In the genomic region with DNA sequence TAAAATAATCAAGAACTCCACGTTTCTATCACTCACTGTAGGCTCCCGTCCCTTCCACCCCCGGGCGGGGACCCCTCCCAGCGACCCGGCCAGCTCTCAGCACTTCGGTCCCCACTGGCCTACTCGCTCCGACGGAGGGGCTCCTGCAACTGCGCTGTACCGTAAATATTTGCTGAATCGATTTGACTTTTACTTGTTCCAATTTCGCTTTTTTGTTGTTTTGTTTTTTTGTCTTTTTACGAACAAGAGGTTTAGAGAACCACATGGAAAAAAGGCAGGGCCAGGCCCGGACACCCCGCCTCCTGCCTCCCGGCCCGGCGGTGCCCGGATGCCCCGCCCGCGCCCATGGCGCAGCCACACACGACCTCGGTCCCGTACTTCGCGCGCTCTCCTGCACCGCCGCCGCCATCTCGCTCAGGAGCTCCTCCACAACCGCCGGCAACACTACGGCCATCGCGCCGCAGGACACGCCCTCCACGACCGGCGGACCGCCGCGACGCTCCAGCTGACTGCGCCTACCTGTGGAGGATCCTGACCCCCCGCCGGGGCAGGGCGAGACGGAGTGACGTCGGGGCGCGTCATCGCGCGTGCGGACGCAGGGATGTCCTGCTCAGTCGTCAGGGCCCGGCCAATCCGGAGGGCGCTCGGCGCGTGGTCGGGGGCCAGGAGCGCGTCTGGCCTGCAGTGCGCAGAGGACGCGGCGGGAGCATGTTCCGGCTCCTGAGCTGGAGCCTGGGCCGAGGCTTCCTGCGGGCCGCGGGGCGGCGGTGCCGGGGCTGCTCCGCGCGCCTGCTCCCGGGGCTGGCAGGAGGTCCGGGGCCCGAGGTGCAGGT, we compare ENCODE assay signal across 1 cellular context.
A peak's percentile ranks its signal among the peaks of the same experiment; 100 is the strongest.
TF ChIP-seq lines count a peak whose summit lies in the region.

A gene with protein sequence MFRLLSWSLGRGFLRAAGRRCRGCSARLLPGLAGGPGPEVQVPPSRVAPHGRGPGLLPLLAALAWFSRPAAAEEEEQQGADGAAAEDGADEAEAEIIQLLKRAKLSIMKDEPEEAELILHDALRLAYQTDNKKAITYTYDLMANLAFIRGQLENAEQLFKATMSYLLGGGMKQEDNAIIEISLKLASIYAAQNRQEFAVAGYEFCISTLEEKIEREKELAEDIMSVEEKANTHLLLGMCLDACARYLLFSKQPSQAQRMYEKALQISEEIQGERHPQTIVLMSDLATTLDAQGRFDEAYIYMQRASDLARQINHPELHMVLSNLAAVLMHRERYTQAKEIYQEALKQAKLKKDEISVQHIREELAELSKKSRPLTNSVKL (plus strand): TSS at position 684 of the 833 bp plus-strand sequence. CDS start 25 bp downstream, at position 709.
A gene with protein sequence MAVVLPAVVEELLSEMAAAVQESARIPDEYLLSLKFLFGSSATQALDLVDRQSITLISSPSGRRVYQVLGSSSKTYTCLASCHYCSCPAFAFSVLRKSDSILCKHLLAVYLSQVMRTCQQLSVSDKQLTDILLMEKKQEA (minus strand): TSS at position 564 of the 833 bp plus-strand sequence. CDS start 110 bp downstream, at position 454.

TF ChIP-seq in HepG2, 621 proteins besides CTCF, POLR2A, EP300 and RAD21 (continued from another document and continues in another):
- TF ChIP-seq, protein P1, sequence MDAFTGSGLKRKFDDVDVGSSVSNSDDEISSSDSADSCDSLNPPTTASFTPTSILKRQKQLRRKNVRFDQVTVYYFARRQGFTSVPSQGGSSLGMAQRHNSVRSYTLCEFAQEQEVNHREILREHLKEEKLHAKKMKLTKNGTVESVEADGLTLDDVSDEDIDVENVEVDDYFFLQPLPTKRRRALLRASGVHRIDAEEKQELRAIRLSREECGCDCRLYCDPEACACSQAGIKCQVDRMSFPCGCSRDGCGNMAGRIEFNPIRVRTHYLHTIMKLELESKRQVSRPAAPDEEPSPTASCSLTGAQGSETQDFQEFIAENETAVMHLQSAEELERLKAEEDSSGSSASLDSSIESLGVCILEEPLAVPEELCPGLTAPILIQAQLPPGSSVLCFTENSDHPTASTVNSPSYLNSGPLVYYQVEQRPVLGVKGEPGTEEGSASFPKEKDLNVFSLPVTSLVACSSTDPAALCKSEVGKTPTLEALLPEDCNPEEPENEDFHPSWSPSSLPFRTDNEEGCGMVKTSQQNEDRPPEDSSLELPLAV (CRISPR knock-in tag; conservative IDR thresholded peaks at IDR 0.05; ENCODE audit: low read depth): peak; percentile 95
- TF ChIP-seq, protein P2, sequence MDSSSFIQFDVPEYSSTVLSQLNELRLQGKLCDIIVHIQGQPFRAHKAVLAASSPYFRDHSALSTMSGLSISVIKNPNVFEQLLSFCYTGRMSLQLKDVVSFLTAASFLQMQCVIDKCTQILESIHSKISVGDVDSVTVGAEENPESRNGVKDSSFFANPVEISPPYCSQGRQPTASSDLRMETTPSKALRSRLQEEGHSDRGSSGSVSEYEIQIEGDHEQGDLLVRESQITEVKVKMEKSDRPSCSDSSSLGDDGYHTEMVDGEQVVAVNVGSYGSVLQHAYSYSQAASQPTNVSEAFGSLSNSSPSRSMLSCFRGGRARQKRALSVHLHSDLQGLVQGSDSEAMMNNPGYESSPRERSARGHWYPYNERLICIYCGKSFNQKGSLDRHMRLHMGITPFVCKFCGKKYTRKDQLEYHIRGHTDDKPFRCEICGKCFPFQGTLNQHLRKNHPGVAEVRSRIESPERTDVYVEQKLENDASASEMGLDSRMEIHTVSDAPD (CRISPR knock-in tag; IDR thresholded peaks at IDR 0.05): 0 out of 2 replicates have a peak, but pooled peaks have one; percentile 74
- TF ChIP-seq MAFG (CRISPR knock-in tag; IDR thresholded peaks at IDR 0.05) (no peak), XBP1 (CRISPR knock-in tag; IDR thresholded peaks at IDR 0.05) (no peak), ZNF101 (CRISPR knock-in tag; IDR thresholded peaks at IDR 0.05; ENCODE audit: borderline replicate concordance, low read depth) (no peak; the same call in 1 of the 2 replicates), SETDB1 (CRISPR knock-in tag; IDR thresholded peaks at IDR 0.05; ENCODE audit: borderline replicate concordance) (no peak), RBM22 (optimal IDR thresholded peaks at IDR 0.05; ENCODE audit: low read length) (no peak), ZNF781 (CRISPR knock-in tag; IDR thresholded peaks at IDR 0.05; ENCODE audit: borderline replicate concordance, not compliant biosample characterization) (no peak), CREB1 (IDR thresholded peaks at IDR 0.05) (peak; percentile 98), CREB1 (CRISPR knock-in tag; IDR thresholded peaks at IDR 0.05) (peak; percentile 92), TOPORS (CRISPR knock-in tag; IDR thresholded peaks at IDR 0.05) (peak; percentile 51; the same call in 1 of the 2 replicates), ISX (CRISPR knock-in tag; conservative IDR thresholded peaks at IDR 0.05) (0 out of 2 replicates have a peak, but pooled peaks have one; percentile 70), ZNF24 (IDR thresholded peaks at IDR 0.05) (no peak), CHD4 (IDR thresholded peaks at IDR 0.05; ENCODE audit: borderline replicate concordance, low read length) (no peak), RFXAP (CRISPR knock-in tag; IDR thresholded peaks at IDR 0.05; ENCODE audit: borderline replicate concordance) (peak; percentile 83), RXRA (CRISPR knock-in tag; IDR thresholded peaks at IDR 0.05) (peak; percentile 94), REXO4 (CRISPR knock-in tag; IDR thresholded peaks at IDR 0.05; ENCODE audit: borderline replicate concordance) (no peak), NAIF1 (CRISPR knock-in tag; IDR thresholded peaks at IDR 0.05; ENCODE audit: borderline replicate concordance) (peak; percentile 92; the same call in 1 of the 2 replicates), SOX6 (IDR thresholded peaks at IDR 0.05) (no peak), SOX6 (CRISPR knock-in tag; IDR thresholded peaks at IDR 0.05) (peak; percentile 87), ZFP82 (CRISPR knock-in tag; IDR thresholded peaks at IDR 0.05; ENCODE audit: borderline replicate concordance) (no peak), NFE2L1 (CRISPR knock-in tag; IDR thresholded peaks at IDR 0.05; ENCODE audit: borderline replicate concordance) (no peak), ZNF703 (CRISPR knock-in tag; IDR thresholded peaks at IDR 0.05; ENCODE audit: borderline replicate concordance) (no peak; the same call in 1 of the 2 replicates), CAMTA2 (CRISPR knock-in tag; IDR thresholded peaks at IDR 0.05; ENCODE audit: borderline replicate concordance) (0 out of 2 replicates have a peak, but pooled peaks have one; percentile 50), ZFP90 (CRISPR knock-in tag; IDR thresholded peaks at IDR 0.05; ENCODE audit: borderline replicate concordance) (peak; percentile 91), FOXM1 (CRISPR knock-in tag; IDR thresholded peaks at IDR 0.05) (no peak), TAF1 (CRISPR knock-in tag; IDR thresholded peaks at IDR 0.05) (peak; percentile 99), ARNT2 (CRISPR knock-in tag; IDR thresholded peaks at IDR 0.05; ENCODE audit: low read depth) (peak; percentile 98), HCFC1 (IDR thresholded peaks at IDR 0.05; ENCODE audit: low read depth, low read length) (no peak), ZNF160 (CRISPR knock-in tag; IDR thresholded peaks at IDR 0.05) (peak; percentile 87), LCORL (IDR thresholded peaks at IDR 0.05) (no peak), LCORL (CRISPR knock-in tag; IDR thresholded peaks at IDR 0.05) (peak; percentile 85), U2AF1 (optimal IDR thresholded peaks at IDR 0.05; ENCODE audit: low read depth, low read length) (peak; percentile 29)
- TF ChIP-seq, protein P3, sequence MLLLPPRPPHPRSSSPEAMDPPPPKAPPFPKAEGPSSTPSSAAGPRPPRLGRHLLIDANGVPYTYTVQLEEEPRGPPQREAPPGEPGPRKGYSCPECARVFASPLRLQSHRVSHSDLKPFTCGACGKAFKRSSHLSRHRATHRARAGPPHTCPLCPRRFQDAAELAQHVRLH (CRISPR knock-in tag; IDR thresholded peaks at IDR 0.05; ENCODE audit: borderline replicate concordance, low read depth): peak; percentile 94; the same call in 1 of the 2 replicates
- TF ChIP-seq, protein P4, sequence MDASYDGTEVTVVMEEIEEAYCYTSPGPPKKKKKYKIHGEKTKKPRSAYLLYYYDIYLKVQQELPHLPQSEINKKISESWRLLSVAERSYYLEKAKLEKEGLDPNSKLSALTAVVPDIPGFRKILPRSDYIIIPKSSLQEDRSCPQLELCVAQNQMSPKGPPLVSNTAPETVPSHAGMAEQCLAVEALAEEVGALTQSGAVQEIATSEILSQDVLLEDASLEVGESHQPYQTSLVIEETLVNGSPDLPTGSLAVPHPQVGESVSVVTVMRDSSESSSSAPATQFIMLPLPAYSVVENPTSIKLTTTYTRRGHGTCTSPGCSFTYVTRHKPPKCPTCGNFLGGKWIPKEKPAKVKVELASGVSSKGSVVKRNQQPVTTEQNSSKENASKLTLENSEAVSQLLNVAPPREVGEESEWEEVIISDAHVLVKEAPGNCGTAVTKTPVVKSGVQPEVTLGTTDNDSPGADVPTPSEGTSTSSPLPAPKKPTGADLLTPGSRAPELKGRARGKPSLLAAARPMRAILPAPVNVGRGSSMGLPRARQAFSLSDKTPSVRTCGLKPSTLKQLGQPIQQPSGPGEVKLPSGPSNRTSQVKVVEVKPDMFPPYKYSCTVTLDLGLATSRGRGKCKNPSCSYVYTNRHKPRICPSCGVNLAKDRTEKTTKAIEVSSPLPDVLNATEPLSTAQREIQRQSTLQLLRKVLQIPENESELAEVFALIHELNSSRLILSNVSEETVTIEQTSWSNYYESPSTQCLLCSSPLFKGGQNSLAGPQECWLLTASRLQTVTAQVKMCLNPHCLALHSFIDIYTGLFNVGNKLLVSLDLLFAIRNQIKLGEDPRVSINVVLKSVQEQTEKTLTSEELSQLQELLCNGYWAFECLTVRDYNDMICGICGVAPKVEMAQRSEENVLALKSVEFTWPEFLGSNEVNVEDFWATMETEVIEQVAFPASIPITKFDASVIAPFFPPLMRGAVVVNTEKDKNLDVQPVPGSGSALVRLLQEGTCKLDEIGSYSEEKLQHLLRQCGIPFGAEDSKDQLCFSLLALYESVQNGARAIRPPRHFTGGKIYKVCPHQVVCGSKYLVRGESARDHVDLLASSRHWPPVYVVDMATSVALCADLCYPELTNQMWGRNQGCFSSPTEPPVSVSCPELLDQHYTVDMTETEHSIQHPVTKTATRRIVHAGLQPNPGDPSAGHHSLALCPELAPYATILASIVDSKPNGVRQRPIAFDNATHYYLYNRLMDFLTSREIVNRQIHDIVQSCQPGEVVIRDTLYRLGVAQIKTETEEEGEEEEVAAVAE (CRISPR knock-in tag; IDR thresholded peaks at IDR 0.05; ENCODE audit: borderline replicate concordance): peak; percentile 98
- TF ChIP-seq, protein P5, sequence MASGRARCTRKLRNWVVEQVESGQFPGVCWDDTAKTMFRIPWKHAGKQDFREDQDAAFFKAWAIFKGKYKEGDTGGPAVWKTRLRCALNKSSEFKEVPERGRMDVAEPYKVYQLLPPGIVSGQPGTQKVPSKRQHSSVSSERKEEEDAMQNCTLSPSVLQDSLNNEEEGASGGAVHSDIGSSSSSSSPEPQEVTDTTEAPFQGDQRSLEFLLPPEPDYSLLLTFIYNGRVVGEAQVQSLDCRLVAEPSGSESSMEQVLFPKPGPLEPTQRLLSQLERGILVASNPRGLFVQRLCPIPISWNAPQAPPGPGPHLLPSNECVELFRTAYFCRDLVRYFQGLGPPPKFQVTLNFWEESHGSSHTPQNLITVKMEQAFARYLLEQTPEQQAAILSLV (CRISPR knock-in tag; IDR thresholded peaks at IDR 0.05; ENCODE audit: borderline replicate concordance): peak; percentile 94; the same call in 1 of the 2 replicates
- TF ChIP-seq, protein P6, sequence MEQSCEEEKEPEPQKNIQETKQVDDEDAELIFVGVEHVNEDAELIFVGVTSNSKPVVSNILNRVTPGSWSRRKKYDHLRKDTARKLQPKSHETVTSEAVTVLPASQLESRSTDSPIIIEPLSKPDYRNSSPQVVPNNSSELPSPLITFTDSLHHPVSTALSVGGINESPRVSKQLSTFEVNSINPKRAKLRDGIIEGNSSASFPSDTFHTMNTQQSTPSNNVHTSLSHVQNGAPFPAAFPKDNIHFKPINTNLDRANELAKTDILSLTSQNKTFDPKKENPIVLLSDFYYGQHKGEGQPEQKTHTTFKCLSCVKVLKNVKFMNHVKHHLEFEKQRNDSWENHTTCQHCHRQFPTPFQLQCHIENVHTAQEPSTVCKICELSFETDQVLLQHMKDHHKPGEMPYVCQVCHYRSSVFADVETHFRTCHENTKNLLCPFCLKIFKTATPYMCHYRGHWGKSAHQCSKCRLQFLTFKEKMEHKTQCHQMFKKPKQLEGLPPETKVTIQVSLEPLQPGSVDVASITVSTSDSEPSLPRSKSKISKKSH (CRISPR knock-in tag; IDR thresholded peaks at IDR 0.05; ENCODE audit: borderline replicate concordance): no peak; the same call in 1 of the 2 replicates
- TF ChIP-seq, protein P7, sequence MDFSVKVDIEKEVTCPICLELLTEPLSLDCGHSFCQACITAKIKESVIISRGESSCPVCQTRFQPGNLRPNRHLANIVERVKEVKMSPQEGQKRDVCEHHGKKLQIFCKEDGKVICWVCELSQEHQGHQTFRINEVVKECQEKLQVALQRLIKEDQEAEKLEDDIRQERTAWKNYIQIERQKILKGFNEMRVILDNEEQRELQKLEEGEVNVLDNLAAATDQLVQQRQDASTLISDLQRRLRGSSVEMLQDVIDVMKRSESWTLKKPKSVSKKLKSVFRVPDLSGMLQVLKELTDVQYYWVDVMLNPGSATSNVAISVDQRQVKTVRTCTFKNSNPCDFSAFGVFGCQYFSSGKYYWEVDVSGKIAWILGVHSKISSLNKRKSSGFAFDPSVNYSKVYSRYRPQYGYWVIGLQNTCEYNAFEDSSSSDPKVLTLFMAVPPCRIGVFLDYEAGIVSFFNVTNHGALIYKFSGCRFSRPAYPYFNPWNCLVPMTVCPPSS (IDR thresholded peaks at IDR 0.05): no peak
- TF ChIP-seq, protein P8, sequence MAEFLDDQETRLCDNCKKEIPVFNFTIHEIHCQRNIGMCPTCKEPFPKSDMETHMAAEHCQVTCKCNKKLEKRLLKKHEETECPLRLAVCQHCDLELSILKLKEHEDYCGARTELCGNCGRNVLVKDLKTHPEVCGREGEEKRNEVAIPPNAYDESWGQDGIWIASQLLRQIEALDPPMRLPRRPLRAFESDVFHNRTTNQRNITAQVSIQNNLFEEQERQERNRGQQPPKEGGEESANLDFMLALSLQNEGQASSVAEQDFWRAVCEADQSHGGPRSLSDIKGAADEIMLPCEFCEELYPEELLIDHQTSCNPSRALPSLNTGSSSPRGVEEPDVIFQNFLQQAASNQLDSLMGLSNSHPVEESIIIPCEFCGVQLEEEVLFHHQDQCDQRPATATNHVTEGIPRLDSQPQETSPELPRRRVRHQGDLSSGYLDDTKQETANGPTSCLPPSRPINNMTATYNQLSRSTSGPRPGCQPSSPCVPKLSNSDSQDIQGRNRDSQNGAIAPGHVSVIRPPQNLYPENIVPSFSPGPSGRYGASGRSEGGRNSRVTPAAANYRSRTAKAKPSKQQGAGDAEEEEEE (CRISPR knock-in tag; IDR thresholded peaks at IDR 0.05; ENCODE audit: borderline replicate concordance): no peak
- TF ChIP-seq, protein P9, sequence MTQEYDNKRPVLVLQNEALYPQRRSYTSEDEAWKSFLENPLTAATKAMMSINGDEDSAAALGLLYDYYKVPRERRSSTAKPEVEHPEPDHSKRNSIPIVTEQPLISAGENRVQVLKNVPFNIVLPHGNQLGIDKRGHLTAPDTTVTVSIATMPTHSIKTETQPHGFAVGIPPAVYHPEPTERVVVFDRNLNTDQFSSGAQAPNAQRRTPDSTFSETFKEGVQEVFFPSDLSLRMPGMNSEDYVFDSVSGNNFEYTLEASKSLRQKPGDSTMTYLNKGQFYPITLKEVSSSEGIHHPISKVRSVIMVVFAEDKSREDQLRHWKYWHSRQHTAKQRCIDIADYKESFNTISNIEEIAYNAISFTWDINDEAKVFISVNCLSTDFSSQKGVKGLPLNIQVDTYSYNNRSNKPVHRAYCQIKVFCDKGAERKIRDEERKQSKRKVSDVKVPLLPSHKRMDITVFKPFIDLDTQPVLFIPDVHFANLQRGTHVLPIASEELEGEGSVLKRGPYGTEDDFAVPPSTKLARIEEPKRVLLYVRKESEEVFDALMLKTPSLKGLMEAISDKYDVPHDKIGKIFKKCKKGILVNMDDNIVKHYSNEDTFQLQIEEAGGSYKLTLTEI (CRISPR knock-in tag; conservative IDR thresholded peaks at IDR 0.05): peak; percentile 34; the same call in 1 of the 2 replicates
